8 cellular contexts compared by ENCODE assay signal in genomic region chr9:91192785-91193657, GRCh38.
DNase-seq lines count a peak whose midpoint lies in the region; ATAC-seq, FAIRE-seq and TF ChIP-seq lines count a peak whose summit lies in the region.

No MANE protein-coding gene starts in this region.

- peak; percentile 10 to 19 for TF ChIP-seq CTCF in endothelial cell of umbilical vein (IDR thresholded peaks at IDR 0.05; ENCODE audit: extremely low read depth in 1 of 2, insufficient read depth in 1 of 2, low read depth in 1 of 2, low read length in 2 of 2)

- H3K4me1 ChIP-seq in endothelial cell of umbilical vein (ENCODE audit: control insufficient read depth, extremely low read depth, insufficient read depth, low read length) = peaks cover 21% of the 10 kb centered on the region
- peaks cover 45% of the 10 kb centered on the region for H3K4me1 ChIP-seq in mesodermal cell (ENCODE audit: control insufficient read depth, insufficient read depth, low read length, poor library complexity, severe bottlenecking)

- FAIRE-seq in endothelial cell of umbilical vein (lab: Jason Lieb, UNC) = peak; percentile 98

- H3K4me3 ChIP-seq in endothelial cell of umbilical vein (replicated peaks in 1 of 3; ENCODE audit: insufficient read depth in 1 of 3, low read depth in 1 of 3, low read length in 3 of 3) (peak overlapping the region in 2 of 3 experiments; percentile 28 to 51), mesodermal cell (ENCODE audit: extremely low read depth, insufficient read depth, low read length, poor library complexity, severe bottlenecking) (peak overlapping the region; percentile 37)

- CTCF ChIA-PET in endothelial cell of umbilical vein (lab: Charles Lee) = interaction anchor here (0.6 to 1.7 kb wide), 15 partner anchors 9 to 278 kb away, joined by 3 to 9 read pairs (median 3); no protein-coding TSS in a partner anchor

- peak overlapping the region; percentile 83 for H3K4me2 ChIP-seq in endothelial cell of umbilical vein (ENCODE audit: insufficient read depth, low read length)

- H3K79me2 ChIP-seq in endothelial cell of umbilical vein (ENCODE audit: control insufficient read depth, insufficient read depth, low read length) = no peaks in the 10 kb centered on the region

- BruUV-seq in endothelial cell of umbilical vein (replicated peaks; lab: Mats Ljungman, UMichigan) = TSS peak; percentile 84

- TF ChIP-seq POLR2A in endothelial cell of umbilical vein (IDR thresholded peaks at IDR 0.05; ENCODE audit: low read depth, low read length) = no peak

- intact Hi-C loops in endothelial cell of umbilical vein (cut with micrococcal nuclease) = loop anchor here (1.0 to 5.0 kb wide), 11 partner anchors 29 to 230 kb away; partner anchors contain the start of genes AUH and NFIL3

- POLR2A ChIA-PET in endothelial cell of umbilical vein (lab: Charles Lee) = interaction anchor here (0.7 to 1.3 kb wide), 2 partner anchors 156 to 231 kb away, joined by 4 to 6 read pairs; partner anchors contain the start of gene NFIL3

- H3K36me3 ChIP-seq in endothelial cell of umbilical vein (ENCODE audit: control insufficient read depth in 2 of 2, extremely low read depth in 1 of 2, insufficient read depth in 2 of 2, low read length in 2 of 2) (no peaks in the 10 kb centered on the region), mesodermal cell (ENCODE audit: control insufficient read depth, insufficient read depth, low read length) (no peaks in the 10 kb centered on the region)

- H3K9me3 ChIP-seq in endothelial cell of umbilical vein (replicated peaks; ENCODE audit: control insufficient read depth, insufficient read depth, low read length) = no peaks in the 10 kb centered on the region
- no peaks in the 10 kb centered on the region for H3K9me3 ChIP-seq in mesodermal cell (ENCODE audit: control insufficient read depth, low read length)

- dilution Hi-C loops in endothelial cell of umbilical vein (cut with MboI; ENCODE audit: extremely low pct_ligation_motif_present, low sequenced_read_pairs) = no loop called here

- no peaks in the 10 kb centered on the region for H3K9me1 ChIP-seq in endothelial cell of umbilical vein (replicated peaks; ENCODE audit: control insufficient read depth, extremely low read depth, insufficient read depth, low read length)

- peak; percentile 30 for ATAC-seq in GM18498 (IDR thresholded peaks at IDR 0.05; ENCODE audit: unreplicated experiment)
- ATAC-seq in HG03025 (IDR thresholded peaks at IDR 0.05; ENCODE audit: low FRiP score, unreplicated experiment) = peak; percentile 29
- no peak for ATAC-seq in HG02884 (IDR thresholded peaks at IDR 0.05; ENCODE audit: unreplicated experiment)

- peak overlapping the region; percentile 99 for H3K9ac ChIP-seq in endothelial cell of umbilical vein (replicated peaks; ENCODE audit: extremely low read depth, insufficient read depth, low read length)

- H3K27ac ChIP-seq in endothelial cell of umbilical vein (ENCODE audit: insufficient read depth, low read depth, low read length) (peak overlapping the region; percentile 100), mesodermal cell (ENCODE audit: low read depth, low read length, severe bottlenecking) (peak overlapping the region; percentile 100)

- DNase-seq in NCI-H748 (lab: John Stamatoyannopoulos, UW; ENCODE audit: unreplicated experiment) (peak; percentile 78), endothelial cell of umbilical vein (ENCODE audit: low read depth, low spot score) (peak; percentile 96)
- DNase-seq in activated CD8-positive, alpha-beta memory T cell treated with anti-CD3 and anti-CD28 coated beads for 4 hours (ENCODE audit: low read depth in 2 of 2) = peak; percentile 33 to 74
- DNase-seq in stimulated activated CD8-positive, alpha-beta memory T cell treated with anti-CD3 and anti-CD28 coated beads, Interleukin-12 subunit alpha, Interleukin-12 subunit beta, amount 100 ng/mL, for 4 hours (ENCODE audit: low read depth) = peak; percentile 54

- peak overlapping the region; percentile 51 for H2AFZ ChIP-seq in endothelial cell of umbilical vein (ENCODE audit: low read depth, low read length)

- no peaks in the 10 kb centered on the region for H3K27me3 ChIP-seq in endothelial cell of umbilical vein (ENCODE audit: control insufficient read depth in 2 of 2, insufficient read depth in 2 of 2, low read length in 2 of 2)

- WGBS in mesodermal cell (ENCODE audit: insufficient coverage in 2 of 2), 2 experiments = 1 to 3% methylated on average over 26 to 34 of the region's 42 CpGs

- no peaks in the 10 kb centered on the region for H4K20me1 ChIP-seq in endothelial cell of umbilical vein (replicated peaks; ENCODE audit: control insufficient read depth, extremely low read depth, insufficient read depth, low read length)

TF ChIP-seq in endothelial cell of umbilical vein, 7 proteins besides CTCF, POLR2A, EP300 and RAD21:
- peak; percentile 33 for TF ChIP-seq MAX (IDR thresholded peaks at IDR 0.05; ENCODE audit: insufficient read depth, insufficient read length)
- peak; percentile 36 for TF ChIP-seq GATA2 (IDR thresholded peaks at IDR 0.05; ENCODE audit: insufficient read depth, insufficient read length, low read depth, low read length)
- no peak for TF ChIP-seq EZH2 (IDR thresholded peaks at IDR 0.05; ENCODE audit: borderline replicate concordance, low read depth, low read length, severe bottlenecking)
- TF ChIP-seq MYC (IDR thresholded peaks at IDR 0.05; ENCODE audit: low read depth, low read length) = peak; percentile 30
- TF ChIP-seq JUN (IDR thresholded peaks at IDR 0.05; ENCODE audit: borderline replicate concordance, insufficient read depth, insufficient read length, low read depth) = peak; percentile 80
- peak; percentile 72 for TF ChIP-seq POLR2AphosphoS5 (IDR thresholded peaks at IDR 0.05; ENCODE audit: insufficient read depth, low read depth, low read length)
- TF ChIP-seq FOS (IDR thresholded peaks at IDR 0.05; ENCODE audit: borderline replicate concordance, insufficient read depth, low read length) = peak; percentile 95
